In genomic region chr20:2038161-2038560, GRCh38 we compare ENCODE assay signal across 19 cellular contexts. TPM values are rescaled to one million over a fixed set of nuclear protein-coding genes. Genes with fewer than 3 reads are reported as not detected.
DNase-seq lines count a peak whose midpoint lies in the region; ATAC-seq and TF ChIP-seq lines count a peak whose summit lies in the region.
"Had no signal": no experiment of that assay in that cellular context is flagged by ENCODE, and none has a peak within 500 bp of the region (broad histone marks: within the 10 kb centered on the region; RNA-seq: fewer than 3 reads in every experiment).

No MANE protein-coding gene starts in this region.

- 74 to 81% methylated on average over 3 of the region's 3 CpGs for WGBS in endodermal cell (ENCODE audit: insufficient coverage in 1 of 2, insufficient read length in 1 of 2), 2 experiments
- WGBS in mesendoderm (ENCODE audit: extremely low coverage, insufficient coverage, low lambda C conversion rate) = no CpG with 5 or more reads among the region's 3 CpGs

- TF ChIP-seq CTCF in endodermal cell (conservative IDR thresholded peaks at IDR 0.05) = no peak

- no peak overlapping the region for H2BK15ac ChIP-seq in mesendoderm (replicated peaks; ENCODE audit: low read depth)

- ATAC-seq in T-cell (replicated peaks in 1 of 4) = no peak

- no peaks in the 10 kb centered on the region for H3K79me1 ChIP-seq in mesendoderm (ENCODE audit: low read length)

- H3K4me3 ChIP-seq in endodermal cell (ENCODE audit: low read length) = no peak overlapping the region
- H3K4me3 ChIP-seq in mesendoderm (ENCODE audit: low read length) = no peak overlapping the region
- H3K4me3 ChIP-seq: GM23248 had no signal

- no peaks in the 10 kb centered on the region for H3K79me2 ChIP-seq in mesendoderm (ENCODE audit: control insufficient read depth, insufficient read depth, low read length)

- no peak overlapping the region for H3K4me2 ChIP-seq in mesendoderm (ENCODE audit: low read length)

- H3K9me3 ChIP-seq in endodermal cell (ENCODE audit: control insufficient read depth, low read length) = no peaks in the 10 kb centered on the region

- POLR2A ChIA-PET in T-cell (lab: Charles Lee) = no interaction called here

- H2BK5ac ChIP-seq in mesendoderm (ENCODE audit: low read length) = no peak overlapping the region

- H3K9ac ChIP-seq in endodermal cell (ENCODE audit: extremely low read depth, low read length, poor library complexity, severe bottlenecking) = no peak overlapping the region
- no peak overlapping the region for H3K9ac ChIP-seq in mesendoderm (ENCODE audit: low read length)
- H3K9ac ChIP-seq: GM23248 had no signal

- H3K4ac ChIP-seq in mesendoderm (ENCODE audit: low read depth, low read length) = no peak overlapping the region

- no peak overlapping the region for H3K23ac ChIP-seq in mesendoderm (ENCODE audit: low read length)

- H3K36me3 Mint-ChIP-seq in endodermal cell (ENCODE audit: low read depth) (no peaks in the 10 kb centered on the region), T-cell (no peaks in the 10 kb centered on the region)
- no peaks in the 10 kb centered on the region for H3K36me3 Mint-ChIP-seq in activated naive CD8-positive, alpha-beta T cell treated with anti-CD3 and anti-CD28 coated beads for 36 hours
- H3K36me3 Mint-ChIP-seq: CD4-positive, alpha-beta memory T cell had no signal

- H3K4me3 Mint-ChIP-seq in endodermal cell = no peak overlapping the region
- no peak overlapping the region for H3K4me3 Mint-ChIP-seq in T-cell
- no peak overlapping the region for H3K4me3 Mint-ChIP-seq in activated naive CD8-positive, alpha-beta T cell treated with anti-CD3 and anti-CD28 coated beads for 36 hours
- H3K4me3 Mint-ChIP-seq: CD4-positive, alpha-beta memory T cell had no signal

- H3K56ac ChIP-seq in mesendoderm (ENCODE audit: low read length) = no peak overlapping the region

- H3K27ac ChIP-seq in endodermal cell (ENCODE audit: low read depth, low read length) (no peak overlapping the region), mesendoderm (ENCODE audit: low read depth, low read length) (no peak overlapping the region)
- H3K27ac ChIP-seq: GM23248 had no signal

- H3K18ac ChIP-seq in mesendoderm (ENCODE audit: low read length) = no peak overlapping the region

- H3K27me3 ChIP-seq in endodermal cell (ENCODE audit: control insufficient read depth, insufficient read depth, low read length, poor library complexity, severe bottlenecking) (peaks cover 8% of the 10 kb centered on the region), mesendoderm (ENCODE audit: insufficient read depth, low read length, poor library complexity) (no peaks in the 10 kb centered on the region)

- no peak overlapping the region for H3K27ac Mint-ChIP-seq in endodermal cell
- no peak overlapping the region for H3K27ac Mint-ChIP-seq in T-cell
- H3K27ac Mint-ChIP-seq in activated naive CD8-positive, alpha-beta T cell treated with anti-CD3 and anti-CD28 coated beads for 36 hours = no peak overlapping the region
- H3K27ac Mint-ChIP-seq: CD4-positive, alpha-beta memory T cell had no signal

- H3K9me3 Mint-ChIP-seq in endodermal cell (no peaks in the 10 kb centered on the region), T-cell (no peaks in the 10 kb centered on the region)
- H3K9me3 Mint-ChIP-seq in activated naive CD8-positive, alpha-beta T cell treated with anti-CD3 and anti-CD28 coated beads for 36 hours = no peaks in the 10 kb centered on the region

- H2BK120ac ChIP-seq in mesendoderm (ENCODE audit: low read depth, low read length) = no peak overlapping the region

- H2AK5ac ChIP-seq in mesendoderm (ENCODE audit: low read length) = no peak overlapping the region

- H4K5ac ChIP-seq in mesendoderm (ENCODE audit: low read length) = no peak overlapping the region

- no peak overlapping the region for H4K8ac ChIP-seq in mesendoderm (ENCODE audit: low read depth, low read length)

- H3K4me1 ChIP-seq in endodermal cell (ENCODE audit: control insufficient read depth, insufficient read depth, low read length) = no peaks in the 10 kb centered on the region
- H3K4me1 ChIP-seq in mesendoderm (ENCODE audit: control insufficient read depth, low read depth, low read length) = no peaks in the 10 kb centered on the region

- H3K27me3 Mint-ChIP-seq in endodermal cell (ENCODE audit: insufficient read depth) (peaks cover 19% of the 10 kb centered on the region), T-cell (peaks cover 36 to 43% of the 10 kb centered on the region in 2 donors)
- peaks cover 25% of the 10 kb centered on the region for H3K27me3 Mint-ChIP-seq in activated naive CD8-positive, alpha-beta T cell treated with anti-CD3 and anti-CD28 coated beads for 36 hours

- H3K36me3 ChIP-seq in endodermal cell (ENCODE audit: control insufficient read depth, insufficient read depth, low read length) = no peaks in the 10 kb centered on the region
- no peaks in the 10 kb centered on the region for H3K36me3 ChIP-seq in mesendoderm (ENCODE audit: control insufficient read depth, insufficient read depth, low read length)

- CTCF ChIA-PET in T-cell (lab: Charles Lee) = no interaction called here

- DNase-seq in NCI-H345 (lab: John Stamatoyannopoulos, UW) = peak; percentile 28
- no peak for DNase-seq in NCI-H345 treated with DMSO at 0.1 percent for 48 hours (lab: John Stamatoyannopoulos, UW; ENCODE audit: unreplicated experiment)
- peak; percentile 76 for DNase-seq in endodermal cell
- peak; percentile 51 for DNase-seq in mesendoderm
- no peak for DNase-seq in T-cell
- DNase-seq in activated naive CD8-positive, alpha-beta T cell treated with anti-CD3 and anti-CD28 coated beads for 36 hours = no peak
- DNase-seq: C1 segment of cervical spinal cord; Calu3; CD4-positive, alpha-beta memory T cell; COR-L47; DMS53; DMS79 treated with DMSO at 0.1 percent for 48 hours; GM23248; H7; HCEC 1CT had no signal

- H3K4me1 Mint-ChIP-seq in endodermal cell (peaks cover 6% of the 10 kb centered on the region), T-cell (no peaks in the 10 kb centered on the region)
- peaks cover 3% of the 10 kb centered on the region for H3K4me1 Mint-ChIP-seq in activated naive CD8-positive, alpha-beta T cell treated with anti-CD3 and anti-CD28 coated beads for 36 hours

RNA-seq across cellular contexts. Expression of gene PDYN, which starts 44.3 kb away (rescaled TPM):
- total RNA-seq in endodermal cell (under 1 TPM; 0.51 to 0.71 TPM), T-cell (not detected)
- polyA plus RNA-seq in endodermal cell (2013, experiment 1 of 2) = 2.6 TPM
- 2.4 TPM for polyA plus RNA-seq in endodermal cell (2013, experiment 2 of 2)
- 0.21 TPM for polyA plus RNA-seq in mesendoderm (2013, experiment 1 of 2)
- polyA plus RNA-seq in mesendoderm (2013, experiment 2 of 2) = 0.20 TPM
- not detected for total RNA-seq in activated naive CD8-positive, alpha-beta T cell treated with anti-CD3 and anti-CD28 coated beads for 36 hours
- total RNA-seq: A172; A673; Calu3; CD4-positive, alpha-beta memory T cell; Daoy; GM23248 had no signal
- polyA plus RNA-seq: BJ; CD4-positive, alpha-beta memory T cell; GM23248 had no signal

Comparison
In these comparisons a context has a peak if more than half of its experiments do, and no peak if none do; other contexts are left out.
1. DNase-seq: peak in NCI-H345 (single experiment), endodermal cell (single experiment) and mesendoderm (single experiment); none in NCI-H345 treated with DMSO at 0.1 percent for 48 hours (single experiment), T-cell (0 of 34) and activated naive CD8-positive, alpha-beta T cell treated with anti-CD3 and anti-CD28 coated beads for 36 hours (single experiment).